ENCODE assay signal across 9 cellular contexts in the genomic region with DNA sequence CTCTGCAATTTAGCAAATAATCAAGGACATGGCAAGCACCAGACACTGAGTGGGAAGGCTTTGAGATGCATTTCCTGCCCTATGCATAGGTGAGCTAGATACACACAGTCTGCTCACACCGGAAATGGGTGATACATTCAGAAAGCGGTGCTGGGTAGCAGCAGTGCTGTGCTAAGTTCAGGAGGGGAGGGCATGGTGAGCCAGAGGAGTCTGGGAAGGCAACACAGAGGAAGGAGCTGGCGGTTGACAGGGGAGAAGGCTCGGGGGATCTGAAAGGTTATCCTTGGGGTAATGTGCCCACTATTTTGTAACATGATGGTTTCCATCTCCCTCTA. TPM values are rescaled to one million over a fixed set of nuclear protein-coding genes. Genes with fewer than 3 reads are reported as not detected.
DNase-seq lines count a peak whose midpoint lies in the region; ATAC-seq, FAIRE-seq and TF ChIP-seq lines count a peak whose summit lies in the region.
"Had no signal": no experiment of that assay in that cellular context is flagged by ENCODE, and none has a peak within 500 bp of the region (broad histone marks: within the 10 kb centered on the region; RNA-seq: fewer than 3 reads in every experiment).

No MANE protein-coding gene starts in this region.

- no peak overlapping the region for H3K4me2 ChIP-seq in mammary epithelial cell (ENCODE audit: insufficient read depth, low read depth, low read length)

- H3K27me3 ChIP-seq in spleen (replicated peaks in 1 of 7) (no peaks in the 10 kb centered on the region), mammary epithelial cell (ENCODE audit: insufficient read depth, low read length) (no peaks in the 10 kb centered on the region)

- no peak overlapping the region for H2AFZ ChIP-seq in mammary epithelial cell (ENCODE audit: low read depth, low read length)

- in situ Hi-C loops in mammary epithelial cell (cut with MboI; ENCODE audit: low sequenced_read_pairs in 2 of 2): no loop called here

- TF ChIP-seq POLR2A in spleen (IDR thresholded peaks at IDR 0.05): no peak

- no TSS peak for BruUV-seq in mammary epithelial cell (replicated peaks; lab: Mats Ljungman, UMichigan)

- no peak for TF ChIP-seq CTCF in spleen (IDR thresholded peaks at IDR 0.05 in 8 of 11, conservative IDR thresholded peaks at IDR 0.05 in 3 of 11)
- TF ChIP-seq CTCF in mammary epithelial cell (conservative IDR thresholded peaks at IDR 0.05 in 1 of 2, IDR thresholded peaks at IDR 0.05 in 1 of 2; ENCODE audit: extremely low read depth in 1 of 2, insufficient read depth in 1 of 2, low read depth in 1 of 2, low read length in 2 of 2): no peak

- H4K20me1 ChIP-seq in mammary epithelial cell (ENCODE audit: insufficient read depth, low read length): no peaks in the 10 kb centered on the region

- H3K4me3 ChIP-seq in spleen: no peak overlapping the region
- H3K4me3 ChIP-seq in mammary epithelial cell (replicated peaks in 1 of 3; ENCODE audit: insufficient read depth in 1 of 3, low read depth in 2 of 3, low read length in 3 of 3): no peak overlapping the region

- intact Hi-C loops in spleen (cut with DNase I; ENCODE audit: low total_unique reads): no loop called here
- intact Hi-C loops in mammary epithelial cell (cut with micrococcal nuclease): no loop called here

- no peak for ATAC-seq in GM19328 (IDR thresholded peaks at IDR 0.05; ENCODE audit: unreplicated experiment)

- H3K9ac ChIP-seq in mammary epithelial cell (ENCODE audit: insufficient read depth, low read length): no peak overlapping the region

- dilution Hi-C loops in mammary epithelial cell (cut with HindIII; ENCODE audit: low sequenced_read_pairs): loop anchor here (5.0 kb wide), 2 partner anchors 32 to 78 kb away; no protein-coding TSS in a partner anchor

- H3K27ac ChIP-seq in KOPT-K1 (ENCODE audit: low read depth, low read length, poor library complexity, severe bottlenecking): peak overlapping the region; percentile 48
- H3K27ac ChIP-seq in spleen: peak overlapping the region in 4 of 8 donors; percentile 26 to 75 (median 61)
- no peak overlapping the region for H3K27ac ChIP-seq in mammary epithelial cell (ENCODE audit: insufficient read depth, low read depth, low read length)
- no peak overlapping the region for H3K27ac ChIP-seq in substantia nigra (ENCODE audit: low read depth, low read length, poor library complexity, severe bottlenecking)

- H3K79me2 ChIP-seq in mammary epithelial cell (ENCODE audit: insufficient read depth, low read length): no peaks in the 10 kb centered on the region

- H3K4me1 ChIP-seq in spleen (peaks cover 0 to 10% (median 0%) of the 10 kb centered on the region in 6 donors), mammary epithelial cell (ENCODE audit: insufficient read depth, low read length) (peaks cover 3% of the 10 kb centered on the region)

- H3K9me3 ChIP-seq in KOPT-K1 (ENCODE audit: insufficient read depth, low read length, poor library complexity, severe bottlenecking) (no peaks in the 10 kb centered on the region), spleen (no peaks in the 10 kb centered on the region), mammary epithelial cell (replicated peaks; ENCODE audit: insufficient read depth, low read length) (no peaks in the 10 kb centered on the region)

- DNase-seq in GM18507 (ENCODE audit: extremely low spot score, insufficient read length, low read depth): peak; percentile 9
- peak; percentile 36 for DNase-seq in activated T-cell treated with anti-CD3 and anti-CD28 coated beads for 4 hours
- DNase-seq in spleen: peak; percentile 70
- no peak for DNase-seq in HuH-7 (ENCODE audit: low spot score)
- DNase-seq in mammary epithelial cell: no peak
- DNase-seq in substantia nigra (lab: John Stamatoyannopoulos, UW): no peak
- DNase-seq: right cardiac atrium had no signal

- CTCF ChIA-PET in mammary epithelial cell (lab: Charles Lee; ENCODE audit: low non-redundant PET): no interaction called here

- peak; percentile 58 for FAIRE-seq in GM18507 (lab: Jason Lieb, UNC)

- WGBS in spleen, 5 donors: 69 to 83% (median 80%) methylated on average over 4 of the region's 4 CpGs
- 95% methylated on average over 2 of the region's 4 CpGs for WGBS in mammary epithelial cell (ENCODE audit: low coverage, missing lambda C conversion rate)

- H3K36me3 ChIP-seq in KOPT-K1 (ENCODE audit: insufficient read depth, low read length): no peaks in the 10 kb centered on the region
- H3K36me3 ChIP-seq in spleen: no peaks in the 10 kb centered on the region
- no peaks in the 10 kb centered on the region for H3K36me3 ChIP-seq in mammary epithelial cell (ENCODE audit: insufficient read depth, low read length)

RNA-seq across cellular contexts. Expression of gene EPAS1, which starts 57.4 kb away (rescaled TPM):
- 100 to 1,000 TPM; 145 to 330 (median 233) TPM for total RNA-seq in spleen
- 10 to 100 TPM; 30.5 to 58.1 (median 38.5) TPM for polyA plus RNA-seq in spleen
- 100 to 1,000 TPM; 130 to 174 TPM for total RNA-seq in mammary epithelial cell
- 182 TPM for polyA plus RNA-seq in mammary epithelial cell
- 153 TPM for polyA minus RNA-seq in mammary epithelial cell

Comparison
In these comparisons a context has a peak if more than half of its experiments do, and no peak if none do; other contexts are left out.
1. DNase-seq: peak in GM18507 (single experiment), activated T-cell treated with anti-CD3 and anti-CD28 coated beads for 4 hours (single experiment) and spleen (single experiment); none in HuH-7 (single experiment), mammary epithelial cell (single experiment) and substantia nigra (0 of 49).